ENCODE assay signal across 20 cellular contexts in genomic region chr5:39774597-39774996, GRCh38.
A peak's percentile ranks its signal among the peaks of the same experiment; 100 is the strongest.
DNase-seq lines count a peak whose midpoint lies in the region; ATAC-seq, FAIRE-seq and TF ChIP-seq lines count a peak whose summit lies in the region.
"Had no signal": no experiment of that assay in that cellular context is flagged by ENCODE, and none has a peak within 500 bp of the region (broad histone marks: within the 10 kb centered on the region; RNA-seq: fewer than 3 reads in every experiment).

No MANE protein-coding gene starts in this region.

- no peak overlapping the region for H3K4me3 Mint-ChIP-seq in MCF 10A (ENCODE audit: unreplicated experiment)
- no peak overlapping the region for H3K4me3 Mint-ChIP-seq in astrocyte (ENCODE audit: unreplicated experiment)
- no peak overlapping the region for H3K4me3 Mint-ChIP-seq in CD14-positive monocyte
- H3K4me3 Mint-ChIP-seq: GM23338, T-cell had no signal

- no peak for TF ChIP-seq RAD21 in neural cell (conservative IDR thresholded peaks at IDR 0.05)

- H3K36me3 Mint-ChIP-seq in MCF 10A (ENCODE audit: insufficient read depth, unreplicated experiment) (no peaks in the 10 kb centered on the region), astrocyte (ENCODE audit: low read depth, unreplicated experiment) (no peaks in the 10 kb centered on the region), CD14-positive monocyte (no peaks in the 10 kb centered on the region)
- H3K36me3 Mint-ChIP-seq: T-cell had no signal

- no TSS peak for BruUV-seq in MCF 10A (replicated peaks; lab: Mats Ljungman, UMichigan)

- H3K9me3 ChIP-seq in breast epithelium, result no peaks in the 10 kb centered on the region
- no peaks in the 10 kb centered on the region for H3K9me3 ChIP-seq in astrocyte (ENCODE audit: insufficient read depth, low read depth, low read length)
- no peaks in the 10 kb centered on the region for H3K9me3 ChIP-seq in neural cell (ENCODE audit: low read length)
- H3K9me3 ChIP-seq: HAP-1, MG63 had no signal

- H3K9me3 Mint-ChIP-seq in MCF 10A (ENCODE audit: unreplicated experiment) (no peaks in the 10 kb centered on the region), astrocyte (ENCODE audit: unreplicated experiment) (no peaks in the 10 kb centered on the region), CD14-positive monocyte (peaks cover 0 to 5% (median 0%) of the 10 kb centered on the region in 7 donors)
- H3K9me3 Mint-ChIP-seq: GM23338, T-cell had no signal

- H3K4me1 Mint-ChIP-seq in MCF 10A (ENCODE audit: insufficient read depth, unreplicated experiment) (peaks cover 17% of the 10 kb centered on the region), astrocyte (ENCODE audit: low read depth, unreplicated experiment) (peaks cover 25% of the 10 kb centered on the region), CD14-positive monocyte (no peaks in the 10 kb centered on the region)
- H3K4me1 Mint-ChIP-seq: GM23338, T-cell had no signal

- no peaks in the 10 kb centered on the region for H3K27me3 Mint-ChIP-seq in MCF 10A (ENCODE audit: insufficient read depth, unreplicated experiment)
- no peaks in the 10 kb centered on the region for H3K27me3 Mint-ChIP-seq in astrocyte (ENCODE audit: low read depth, unreplicated experiment)
- H3K27me3 Mint-ChIP-seq in CD14-positive monocyte (ENCODE audit: low read depth in 3 of 3), result peaks cover 2 to 3% (median 3%) of the 10 kb centered on the region in 3 donors

- no peak for ATAC-seq in left ventricle myocardium superior
- ATAC-seq: GM12878, GM23338, T-cell had no signal

- TF ChIP-seq CTCF in MCF 10A (IDR thresholded peaks at IDR 0.05; ENCODE audit: unreplicated experiment), result no peak
- no peak for TF ChIP-seq CTCF in breast epithelium (IDR thresholded peaks at IDR 0.05)
- no peak for TF ChIP-seq CTCF in astrocyte (IDR thresholded peaks at IDR 0.05; ENCODE audit: insufficient read depth, low read depth, low read length)
- no peak for TF ChIP-seq CTCF in neural cell (IDR thresholded peaks at IDR 0.05; ENCODE audit: poor library complexity, severe bottlenecking)
- no peak for TF ChIP-seq CTCF in CD14-positive monocyte (IDR thresholded peaks at IDR 0.05)

- H3K79me2 ChIP-seq in astrocyte (ENCODE audit: insufficient read depth, low read length) (no peaks in the 10 kb centered on the region), neural cell (replicated peaks; ENCODE audit: insufficient read depth, low read length) (no peaks in the 10 kb centered on the region)

- H3F3A ChIP-seq in neural cell (ENCODE audit: insufficient read depth, low read length, poor library complexity, severe bottlenecking), result no peaks in the 10 kb centered on the region

- H3K36me3 ChIP-seq in breast epithelium (no peaks in the 10 kb centered on the region), astrocyte (ENCODE audit: insufficient read depth, low read length) (no peaks in the 10 kb centered on the region), neural cell (ENCODE audit: insufficient read depth, low read length) (no peaks in the 10 kb centered on the region)
- H3K36me3 ChIP-seq: HAP-1, MG63 had no signal

- no peaks in the 10 kb centered on the region for H4K20me1 ChIP-seq in astrocyte (ENCODE audit: insufficient read depth, low read length)
- no peaks in the 10 kb centered on the region for H4K20me1 ChIP-seq in neural cell (ENCODE audit: insufficient read depth)

- DNase-seq in MCF 10A (ENCODE audit: unreplicated experiment), result no peak
- no peak for DNase-seq in breast epithelium (ENCODE audit: low spot score in 2 of 2)
- DNase-seq in astrocyte (ENCODE audit: low read depth), result no peak
- no peak for DNase-seq in CD14-positive monocyte (ENCODE audit: low spot score)
- DNase-seq in left ventricle myocardium superior, result no peak
- no peak for DNase-seq in dedifferentiated amniotic fluid mesenchymal stem cell (ENCODE audit: extremely low spot score)
- no peak for DNase-seq in HuH-7.5 (ENCODE audit: low spot score)
- DNase-seq: Kasumi-1, MG63, NCI-H1048, NCI-H1436, NCI-H187 treated with DMSO at 0.1 percent for 48 hours, SIG-M5, T-cell had no signal

- H2AFZ ChIP-seq in astrocyte (ENCODE audit: low read depth, low read length) (no peak overlapping the region), neural cell (ENCODE audit: low read depth, low read length) (no peak overlapping the region)
- H2AFZ ChIP-seq: GM23338 had no signal

- H3K4me3 ChIP-seq in breast epithelium, result no peak overlapping the region
- H3K4me3 ChIP-seq in astrocyte (ENCODE audit: insufficient read depth, low read depth, low read length), result no peak overlapping the region
- H3K4me3 ChIP-seq in neural cell (ENCODE audit: low read length), result peak overlapping the region; percentile 2
- H3K4me3 ChIP-seq: GM12878, GM23338, HAP-1, MG63 had no signal

- FAIRE-seq in astrocyte (lab: Jason Lieb, UNC), result peak; percentile 52
- FAIRE-seq: GM12878 had no signal

- H3K9me2 ChIP-seq in neural cell (ENCODE audit: insufficient read depth, low read length), result no peaks in the 10 kb centered on the region

- H3K27ac Mint-ChIP-seq in MCF 10A (ENCODE audit: low read depth, unreplicated experiment) (peak overlapping the region; percentile 88), astrocyte (ENCODE audit: unreplicated experiment) (peak overlapping the region; percentile 88), CD14-positive monocyte (no peak overlapping the region)
- H3K27ac Mint-ChIP-seq: GM23338, T-cell had no signal

- POLR2A ChIA-PET in MCF 10A (lab: Yijun Ruan, JAX), result interaction anchor here (0.7 to 1.7 kb wide), 2 partner anchors 9 to 14 kb away, joined by 3 to 5 read pairs; no protein-coding TSS in a partner anchor

- intact Hi-C loops in MCF 10A (cut with micrococcal nuclease), result no loop called here
- intact Hi-C loops in breast epithelium (cut with DNase I; ENCODE audit: low total_unique reads), result no loop called here
- intact Hi-C loops in CD14-positive monocyte (cut with micrococcal nuclease), result no loop called here
- intact Hi-C loops in left ventricle myocardium superior (cut with micrococcal nuclease), result no loop called here

- peak; percentile 88 for TF ChIP-seq EP300 in neural cell (conservative IDR thresholded peaks at IDR 0.05; ENCODE audit: poor library complexity, severe bottlenecking)

- CTCF ChIA-PET in MCF 10A (lab: Yijun Ruan, JAX), result interaction anchor here (0.6 to 1.1 kb wide), 3 partner anchors 58 to 1076 kb away, joined by 3 to 4 read pairs (median 3); no protein-coding TSS in a partner anchor

- H3K27ac ChIP-seq in breast epithelium, result no peak overlapping the region
- H3K27ac ChIP-seq in astrocyte (ENCODE audit: low read depth, low read length), result peak overlapping the region; percentile 72
- peak overlapping the region; percentile 76 for H3K27ac ChIP-seq in neural cell (ENCODE audit: low read length)
- H3K27ac ChIP-seq: 22Rv1, C4-2B had no signal

- no peak overlapping the region for H3K9ac ChIP-seq in astrocyte (ENCODE audit: low read length)
- peak overlapping the region; percentile 4 for H3K9ac ChIP-seq in neural cell (ENCODE audit: low read length)

- H3K4me2 ChIP-seq in astrocyte (ENCODE audit: low read length) (no peak overlapping the region), neural cell (ENCODE audit: low read length) (no peak overlapping the region)
- H3K4me2 ChIP-seq: GM23338 had no signal

- no peak for TF ChIP-seq POLR2A in breast epithelium (IDR thresholded peaks at IDR 0.05)

- H3K4me1 ChIP-seq in breast epithelium (no peaks in the 10 kb centered on the region), astrocyte (ENCODE audit: insufficient read depth, low read length) (peaks cover 10% of the 10 kb centered on the region)

- H3K27me3 ChIP-seq in breast epithelium (no peaks in the 10 kb centered on the region), astrocyte (ENCODE audit: insufficient read depth, low read length) (no peaks in the 10 kb centered on the region), neural cell (ENCODE audit: insufficient read depth, low read depth, low read length) (no peaks in the 10 kb centered on the region)
- H3K27me3 ChIP-seq: MG63 had no signal

TF ChIP-seq in neural cell, 6 proteins besides CTCF, POLR2A, EP300 and RAD21:
- no peak for TF ChIP-seq REST (IDR thresholded peaks at IDR 0.05; ENCODE audit: borderline replicate concordance)
- TF ChIP-seq EZH2 (IDR thresholded peaks at IDR 0.05; ENCODE audit: borderline replicate concordance, insufficient read depth, low read length, poor library complexity, severe bottlenecking), result no peak
- TF ChIP-seq MXI1 (conservative IDR thresholded peaks at IDR 0.05; ENCODE audit: poor library complexity, severe bottlenecking), result no peak
- no peak for TF ChIP-seq POLR2AphosphoS5 (IDR thresholded peaks at IDR 0.05)
- no peak for TF ChIP-seq TAF1 (IDR thresholded peaks at IDR 0.05; ENCODE audit: low read depth)
- no peak for TF ChIP-seq SMC3 (conservative IDR thresholded peaks at IDR 0.05; ENCODE audit: poor library complexity)
TF ChIP-seq in neural cell: peak in this region for 0.

Comparison
In these comparisons a context has a peak if more than half of its experiments do, and no peak if none do; other contexts are left out.
1. H3K27ac Mint-ChIP-seq: peak in MCF 10A (single experiment) and astrocyte (single experiment); none in CD14-positive monocyte (0 of 7).
2. H3K27ac ChIP-seq: peak in astrocyte (single experiment) and neural cell (single experiment); none in breast epithelium (0 of 2).